In genomic region chr6:163406320-163406719, GRCh38 we compare ENCODE assay signal across 8 cellular contexts. TPM values are rescaled to one million over a fixed set of nuclear protein-coding genes. Genes with fewer than 3 reads are reported as not detected.
DNase-seq lines count a peak whose midpoint lies in the region; ATAC-seq and TF ChIP-seq lines count a peak whose summit lies in the region.

No MANE protein-coding gene starts in this region.

- H3K4me1 Mint-ChIP-seq in activated T-helper 2 cell treated with anti-CD3 and anti-CD28 coated beads, Interferon-gamma antibody, Interleukin-2, Interleukin-4, amounts not matched to agents 10 μg/mL and 5 μg/mL and 100 μg/mL, durations not matched to agents 14 hours and 24 hours and 36 hours (ENCODE audit: low read depth): peaks cover 16% of the 10 kb centered on the region

- no peaks in the 10 kb centered on the region for H3K9me3 Mint-ChIP-seq in activated T-helper 2 cell treated with anti-CD3 and anti-CD28 coated beads, Interferon-gamma antibody, Interleukin-2, Interleukin-4, amounts not matched to agents 10 μg/mL and 5 μg/mL and 100 μg/mL, durations not matched to agents 14 hours and 24 hours and 36 hours

- peaks cover 17% of the 10 kb centered on the region for H3K27me3 Mint-ChIP-seq in activated T-helper 2 cell treated with anti-CD3 and anti-CD28 coated beads, Interferon-gamma antibody, Interleukin-2, Interleukin-4, amounts not matched to agents 10 μg/mL and 5 μg/mL and 100 μg/mL, durations not matched to agents 14 hours and 24 hours and 36 hours (ENCODE audit: low read depth)

- intact Hi-C loops in activated T-helper 2 cell treated with anti-CD3 and anti-CD28 coated beads, Interferon-gamma antibody, Interleukin-2, Interleukin-4, amounts not matched to agents 10 μg/mL and 5 μg/mL and 100 μg/mL, durations not matched to agents 14 hours and 24 hours and 36 hours (cut with micrococcal nuclease): no loop called here

- CTCF ChIA-PET in AG04450 (lab: Charles Lee): interaction anchor here (0.8 to 1.0 kb wide), 2 partner anchors 11 to 1988 kb away, joined by 3 read pairs; no protein-coding TSS in a partner anchor

- H3K4me1 ChIP-seq in lung (ENCODE audit: control insufficient read depth in 2 of 2, insufficient read depth in 2 of 2, low read length in 2 of 2): peaks cover 0 to 7% of the 10 kb centered on the region in 2 donors

- peak overlapping the region; percentile 50; the same call in 1 of the 2 replicates for H3K4me3 ChIP-seq in AG04450 (ENCODE audit: low read depth, low read length)
- no peak overlapping the region for H3K4me3 ChIP-seq in lung

- H3K9me3 ChIP-seq in AG04450 (ENCODE audit: control insufficient read depth, insufficient read depth, low read length) (no peaks in the 10 kb centered on the region), lung (ENCODE audit: control insufficient read depth in 2 of 2, insufficient read depth in 1 of 2, low read length in 1 of 2) (no peaks in the 10 kb centered on the region)

- 46 to 52% methylated on average over 1 of the region's 1 CpG for WGBS in lung, 2 donors

- DNase-seq in AG04450 (ENCODE audit: low read depth, low spot score) (no peak), lung (ENCODE audit: low spot score) (no peak), DMS153 treated with DMSO at 0.1 percent for 48 hours (lab: John Stamatoyannopoulos, UW; ENCODE audit: unreplicated experiment) (no peak)
- no peak for DNase-seq in activated T-helper 2 cell treated with anti-CD3 and anti-CD28 coated beads, Interferon-gamma antibody, Interleukin-2, Interleukin-4, amounts not matched to agents 10 μg/mL and 5 μg/mL and 100 μg/mL, durations not matched to agents 14 hours and 24 hours and 36 hours (ENCODE audit: low spot score)
- DNase-seq in activated CD4-positive, alpha-beta T cell treated with anti-CD3 and anti-CD28 coated beads, Interleukin-2, amount 50 U/mL, for 1 hour: no peak

- no peaks in the 10 kb centered on the region for H3K36me3 Mint-ChIP-seq in activated T-helper 2 cell treated with anti-CD3 and anti-CD28 coated beads, Interferon-gamma antibody, Interleukin-2, Interleukin-4, amounts not matched to agents 10 μg/mL and 5 μg/mL and 100 μg/mL, durations not matched to agents 14 hours and 24 hours and 36 hours (ENCODE audit: low read depth)

- no peaks in the 10 kb centered on the region for H3K27me3 ChIP-seq in AG04450 (ENCODE audit: control insufficient read depth, insufficient read depth, low read length)
- H3K27me3 ChIP-seq in lung (ENCODE audit: control insufficient read depth, insufficient read depth): no peaks in the 10 kb centered on the region

- H3K27ac Mint-ChIP-seq in activated T-helper 2 cell treated with anti-CD3 and anti-CD28 coated beads, Interferon-gamma antibody, Interleukin-2, Interleukin-4, amounts not matched to agents 10 μg/mL and 5 μg/mL and 100 μg/mL, durations not matched to agents 14 hours and 24 hours and 36 hours: peak overlapping the region; percentile 75

- H3K4me3 Mint-ChIP-seq in activated T-helper 2 cell treated with anti-CD3 and anti-CD28 coated beads, Interferon-gamma antibody, Interleukin-2, Interleukin-4, amounts not matched to agents 10 μg/mL and 5 μg/mL and 100 μg/mL, durations not matched to agents 14 hours and 24 hours and 36 hours (ENCODE audit: low read depth): peak overlapping the region; percentile 78

- H3K27ac ChIP-seq in AG04450 (ENCODE audit: low read depth, low read length): no peak overlapping the region
- H3K27ac ChIP-seq in lung (ENCODE audit: low read depth in 1 of 2, low read length in 1 of 2): peak overlapping the region; percentile 60 to 95

- POLR2A ChIA-PET in AG04450 (lab: Yijun Ruan, JAX): no interaction called here

- no peak for TF ChIP-seq CTCF in AG04450 (IDR thresholded peaks at IDR 0.05; ENCODE audit: low read depth, low read length)
- no peak for TF ChIP-seq CTCF in lung (IDR thresholded peaks at IDR 0.05; ENCODE audit: control extremely low read depth, extremely low read depth)

- ATAC-seq in GM21723 (IDR thresholded peaks at IDR 0.05; ENCODE audit: unreplicated experiment): peak; percentile 17
- no peak for ATAC-seq in lung (ENCODE audit: insufficient read depth, low FRiP score)
- ATAC-seq in HG03442 (IDR thresholded peaks at IDR 0.05; ENCODE audit: unreplicated experiment): no peak
- no peak for ATAC-seq in GM18861 (IDR thresholded peaks at IDR 0.05; ENCODE audit: unreplicated experiment)

- H3K36me3 ChIP-seq in lung (ENCODE audit: control insufficient read depth in 2 of 2, insufficient read depth in 2 of 2, low read length in 2 of 2): no peaks in the 10 kb centered on the region

RNA-seq across cellular contexts. Expression of gene QKI, which starts 8.2 kb away (rescaled TPM):
- 157 and 165 TPM in 2 replicates for polyA plus RNA-seq in AG04450 (2011; rRNA removed)
- 335 and 377 TPM in 2 replicates for polyA minus RNA-seq in AG04450 (2011; rRNA and poly(A)+ RNA removed)
- 64.0 and 65.1 TPM in 2 replicates for total RNA-seq in activated T-helper 2 cell treated with anti-CD3 and anti-CD28 coated beads, Interferon-gamma antibody, Interleukin-2, Interleukin-4, amounts not matched to agents 10 μg/mL and 5 μg/mL and 100 μg/mL, durations not matched to agents 14 hours and 24 hours and 36 hours
- total RNA-seq in lung: 100 to 1,000 TPM; 136 to 228 TPM
- 10 to 100 TPM; 20.6 to 91.1 TPM for polyA plus RNA-seq in lung
